In the genomic region with DNA sequence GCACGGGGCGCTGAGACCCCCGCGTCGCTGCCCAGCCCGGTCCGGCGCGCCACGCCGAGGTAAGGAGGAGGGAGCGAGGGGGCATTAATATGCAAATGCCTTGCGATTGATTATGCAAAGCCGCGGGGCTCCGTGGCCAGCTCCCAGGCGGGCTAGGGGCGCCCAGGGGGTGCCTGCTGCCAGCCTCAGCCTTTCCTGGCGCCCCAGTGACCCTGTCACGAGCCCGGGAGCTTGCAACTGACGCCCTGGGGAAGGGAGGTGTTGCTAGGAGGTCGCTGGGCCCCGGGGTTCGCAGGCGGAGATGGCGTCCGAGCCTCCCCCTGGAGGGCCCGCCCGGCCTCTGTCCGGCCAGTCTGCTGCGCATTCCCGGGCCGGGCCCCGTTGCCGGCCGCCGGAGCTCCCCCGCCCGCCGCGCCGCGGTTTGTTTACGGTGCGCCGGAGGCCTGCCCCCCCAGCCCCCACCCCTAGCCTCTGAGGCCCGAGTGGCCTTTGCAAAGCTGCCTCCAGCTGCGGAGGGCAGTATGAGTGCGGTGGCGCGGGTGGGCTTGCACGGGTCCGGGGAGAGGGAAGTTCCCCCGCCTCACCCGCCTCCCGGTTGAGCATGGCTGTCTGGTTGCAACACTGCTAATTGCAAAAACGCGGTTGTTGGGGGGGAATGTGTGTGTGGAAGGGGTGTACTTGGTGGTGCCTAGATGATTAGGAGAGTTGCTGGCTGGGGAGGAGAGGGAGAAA, we compare ENCODE assay signal across 8 cellular contexts. TPM values are rescaled to one million over a fixed set of nuclear protein-coding genes. Genes with fewer than 3 reads are reported as not detected.
DNase-seq lines count a peak whose midpoint lies in the region; ATAC-seq, FAIRE-seq and TF ChIP-seq lines count a peak whose summit lies in the region.

No MANE protein-coding gene starts in this region.

- no peaks in the 10 kb centered on the region for H3K36me3 Mint-ChIP-seq in brain
- no peaks in the 10 kb centered on the region for H3K36me3 Mint-ChIP-seq in stimulated activated effector memory CD8-positive, alpha-beta T cell treated with anti-CD3 and anti-CD28 coated beads, Interleukin-12 subunit alpha, Interleukin-12 subunit beta, amount 100 ng/mL, for 72 hours

- no peaks in the 10 kb centered on the region for H3F3A ChIP-seq in PC-3 (ENCODE audit: low read length, unreplicated experiment)

- no peaks in the 10 kb centered on the region for H3K9me3 ChIP-seq in PC-3 (ENCODE audit: low read length)

- H3K79me2 ChIP-seq in PC-3 (ENCODE audit: low read length): no peaks in the 10 kb centered on the region

- no peaks in the 10 kb centered on the region for H4K20me1 ChIP-seq in PC-3 (ENCODE audit: low read length)

- peaks cover 0 to 2% (median 0%) of the 10 kb centered on the region in 5 experiments for H3K9me3 Mint-ChIP-seq in brain
- no peaks in the 10 kb centered on the region for H3K9me3 Mint-ChIP-seq in stimulated activated effector memory CD8-positive, alpha-beta T cell treated with anti-CD3 and anti-CD28 coated beads, Interleukin-12 subunit alpha, Interleukin-12 subunit beta, amount 100 ng/mL, for 72 hours

- peaks cover 25% of the 10 kb centered on the region for H3K27me3 Mint-ChIP-seq in brain

- intact Hi-C loops in PC-3 (cut with micrococcal nuclease): loop anchor here (2.0 kb wide), 1 partner anchor 48 kb away; no protein-coding TSS in a partner anchor

- no peak for TF ChIP-seq POLR2A in GM12892 (IDR thresholded peaks at IDR 0.05; ENCODE audit: low read depth, low read length)

- peaks cover 84% of the 10 kb centered on the region for H3K4me1 Mint-ChIP-seq in brain
- peaks cover 53% of the 10 kb centered on the region for H3K4me1 Mint-ChIP-seq in stimulated activated effector memory CD8-positive, alpha-beta T cell treated with anti-CD3 and anti-CD28 coated beads, Interleukin-12 subunit alpha, Interleukin-12 subunit beta, amount 100 ng/mL, for 72 hours

- BruUV-seq in PC-3 (replicated peaks; lab: Mats Ljungman, UMichigan): no TSS peak

- POLR2A ChIA-PET in PC-3 (lab: Charles Lee; ENCODE audit: unreplicated experiment): no interaction called here

- H3K9ac ChIP-seq in PC-3 (ENCODE audit: low read length): peak overlapping the region; percentile 69

- CTCF ChIA-PET in PC-3 (lab: Charles Lee): interaction anchor here (1.0 to 1.2 kb wide), 2 partner anchors 12 to 50 kb away, joined by 3 read pairs; no protein-coding TSS in a partner anchor

- no peak overlapping the region for H3K27ac ChIP-seq in PC-3 (ENCODE audit: low read length)

- no peaks in the 10 kb centered on the region for H3K9me2 ChIP-seq in PC-3 (replicated peaks; ENCODE audit: low read length)

- peak overlapping the region; percentile 83 to 93 (median 89) for H3K4me3 Mint-ChIP-seq in brain
- H3K4me3 Mint-ChIP-seq in stimulated activated effector memory CD8-positive, alpha-beta T cell treated with anti-CD3 and anti-CD28 coated beads, Interleukin-12 subunit alpha, Interleukin-12 subunit beta, amount 100 ng/mL, for 72 hours: peak overlapping the region; percentile 82

- DNase-seq in GM12892 (ENCODE audit: insufficient read length) (no peak), PC-3 (no peak), islet precursor cell (peak; percentile 87), cortex of kidney (lab: John Stamatoyannopoulos, UW) (no peak), NCI-H2196 (lab: John Stamatoyannopoulos, UW; ENCODE audit: unreplicated experiment) (no peak)
- peak in 1 of 2 donors; percentile 77 for DNase-seq in stimulated activated effector memory CD8-positive, alpha-beta T cell treated with anti-CD3 and anti-CD28 coated beads, Interleukin-12 subunit alpha, Interleukin-12 subunit beta, amount 100 ng/mL, for 72 hours (ENCODE audit: low spot score in 2 of 2)

- peak overlapping the region; percentile 93 for H2AFZ ChIP-seq in PC-3 (ENCODE audit: low read length)

- peak; percentile 38 for FAIRE-seq in GM12892 (lab: Jason Lieb, UNC)

- no peaks in the 10 kb centered on the region for H3K27me3 ChIP-seq in PC-3 (ENCODE audit: low read length)

- no peaks in the 10 kb centered on the region for H3K36me3 ChIP-seq in PC-3 (ENCODE audit: low read depth, low read length)

- H3K4me1 ChIP-seq in PC-3 (ENCODE audit: insufficient read depth, low read length): peaks cover 8% of the 10 kb centered on the region

- ATAC-seq in HG02759 (IDR thresholded peaks at IDR 0.05; ENCODE audit: unreplicated experiment): peak; percentile 50
- peak; percentile 72 for ATAC-seq in PC-3
- ATAC-seq in stimulated activated effector memory CD8-positive, alpha-beta T cell treated with anti-CD3 and anti-CD28 coated beads, Interleukin-12 subunit alpha, Interleukin-12 subunit beta, amount 100 ng/mL, for 72 hours: peak; percentile 56

- H3K4me3 ChIP-seq in PC-3 (ENCODE audit: low read length): peak overlapping the region; percentile 94

- H3K27ac Mint-ChIP-seq in brain: peak overlapping the region; percentile 83 to 99 (median 96)
- peak overlapping the region; percentile 95 for H3K27ac Mint-ChIP-seq in stimulated activated effector memory CD8-positive, alpha-beta T cell treated with anti-CD3 and anti-CD28 coated beads, Interleukin-12 subunit alpha, Interleukin-12 subunit beta, amount 100 ng/mL, for 72 hours

- TF ChIP-seq CTCF in PC-3 (conservative IDR thresholded peaks at IDR 0.05; ENCODE audit: low read depth, low read length) (no peak), brain (conservative IDR thresholded peaks at IDR 0.05) (no peak)

- peak overlapping the region; percentile 89 for H3K4me2 ChIP-seq in PC-3 (ENCODE audit: low read length)

RNA-seq across cellular contexts. Expression of gene THRA, which starts 0.4 kb away (rescaled TPM):
- 1.5 TPM for polyA plus RNA-seq in GM12892 (2012; ENCODE audit: missing spikeins)
- total RNA-seq in PC-3 (2014; rRNA removed): 6.6 and 11.2 TPM in 2 replicates
- polyA plus RNA-seq in brain (ENCODE audit: insufficient read depth, low read depth, low replicate concordance): 176 TPM

RNA-seq across cellular contexts. Expression of gene MED24, which starts 9.0 kb away (rescaled TPM):
- polyA plus RNA-seq in GM12892 (2012; ENCODE audit: missing spikeins): 47.6 TPM
- 73.0 and 78.7 TPM in 2 replicates for total RNA-seq in PC-3 (2014; rRNA removed)
- polyA plus RNA-seq in brain (ENCODE audit: insufficient read depth, low read depth, low replicate concordance): 95.0 TPM

RNA-seq across cellular contexts. Expression of gene NR1D1, which starts 37.2 kb away (rescaled TPM):
- polyA plus RNA-seq in GM12892 (2012; ENCODE audit: missing spikeins): 1.2 TPM
- 7.1 and 9.2 TPM in 2 replicates for total RNA-seq in PC-3 (2014; rRNA removed)
- 43.8 TPM for polyA plus RNA-seq in brain (ENCODE audit: insufficient read depth, low read depth, low replicate concordance)

RNA-seq across cellular contexts. Expression of gene CSF3, which starts 48.0 kb away (rescaled TPM):
- polyA plus RNA-seq in GM12892 (2012; ENCODE audit: missing spikeins): 0.72 TPM
- 4.0 and 4.3 TPM in 2 replicates for total RNA-seq in PC-3 (2014; rRNA removed)
- polyA plus RNA-seq in brain (ENCODE audit: insufficient read depth, low read depth, low replicate concordance): 0.25 TPM

RNA-seq across cellular contexts. Expression of gene MSL1, which starts 58.6 kb away (rescaled TPM):
- polyA plus RNA-seq in GM12892 (2012; ENCODE audit: missing spikeins): 57.4 TPM
- 22.2 and 38.1 TPM in 2 replicates for total RNA-seq in PC-3 (2014; rRNA removed)
- 94.4 TPM for polyA plus RNA-seq in brain (ENCODE audit: insufficient read depth, low read depth, low replicate concordance)
